Comparison of ENCODE assay signal across 10 cellular contexts in the genomic region with DNA sequence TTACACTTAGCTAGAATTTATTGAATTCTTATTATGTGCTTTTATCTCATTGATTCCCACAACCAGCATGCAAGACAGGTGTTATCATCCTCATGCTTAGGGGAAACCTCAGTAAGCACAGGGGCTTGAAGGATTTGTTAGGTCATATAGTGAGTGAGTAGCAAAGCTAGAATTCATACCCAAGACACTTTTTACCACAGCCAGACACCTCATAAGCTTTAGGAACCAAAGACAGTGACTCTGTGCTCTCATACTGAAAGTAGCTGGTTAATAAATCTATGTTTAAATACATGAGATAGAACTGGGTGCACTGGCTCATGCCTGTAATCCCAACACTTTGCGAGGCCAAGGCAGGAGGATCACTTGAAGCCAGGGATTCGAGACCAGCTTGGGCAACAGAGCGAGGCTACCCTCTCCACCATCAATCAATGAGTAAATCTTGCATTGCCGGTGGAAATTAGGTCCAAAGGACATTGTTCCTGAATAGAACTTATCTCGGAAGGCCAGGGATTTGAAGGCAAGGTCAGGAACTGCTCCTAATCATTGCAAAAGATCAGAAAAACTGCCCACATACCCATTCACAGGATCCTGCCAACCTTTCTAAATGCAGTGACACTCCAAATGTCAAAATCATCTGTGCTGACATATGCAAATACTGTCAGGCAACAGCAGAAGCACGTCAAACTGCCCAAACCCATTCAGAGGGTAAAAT.
DNase-seq lines count a peak whose midpoint lies in the region; ATAC-seq, FAIRE-seq and TF ChIP-seq lines count a peak whose summit lies in the region.
"Had no signal": no experiment of that assay in that cellular context is flagged by ENCODE, and none has a peak within 500 bp of the region (broad histone marks: within the 10 kb centered on the region; RNA-seq: fewer than 3 reads in every experiment).

No MANE protein-coding gene starts in this region.

- H3K4me1 Mint-ChIP-seq in osteocyte (ENCODE audit: unreplicated experiment), result peaks cover 52% of the 10 kb centered on the region
- H3K4me1 Mint-ChIP-seq: CD8-positive, alpha-beta memory T cell had no signal

- peaks cover 0 to 13% (median 0%) of the 10 kb centered on the region in 9 donors for H3K4me1 ChIP-seq in heart right ventricle

- ATAC-seq in HG02610 (IDR thresholded peaks at IDR 0.05; ENCODE audit: unreplicated experiment) (peak; percentile 70), HG03469 (IDR thresholded peaks at IDR 0.05; ENCODE audit: unreplicated experiment) (peak; percentile 69), heart right ventricle (no peak)

- no peaks in the 10 kb centered on the region for H3K27me3 ChIP-seq in heart right ventricle

- DNase-seq in GM19239 (ENCODE audit: insufficient read length, low spot score) (no peak), osteocyte (ENCODE audit: extremely low spot score, unreplicated experiment) (no peak), DMS153 treated with DMSO at 0.1 percent for 48 hours (lab: John Stamatoyannopoulos, UW; ENCODE audit: unreplicated experiment) (no peak), glomerular visceral epithelial cell (ENCODE audit: extremely low spot score) (no peak), heart right ventricle (no peak)
- DNase-seq: CD8-positive, alpha-beta memory T cell; hippocampal formation; NCI-H2081 had no signal

- WGBS in heart right ventricle, 2 donors, result 71 to 88% methylated on average over 6 of the region's 6 CpGs

- H3K9me3 Mint-ChIP-seq in osteocyte (ENCODE audit: unreplicated experiment), result no peaks in the 10 kb centered on the region

- H3K27ac ChIP-seq in heart right ventricle, result no peak overlapping the region

- no peak overlapping the region for H3K4me3 Mint-ChIP-seq in osteocyte (ENCODE audit: unreplicated experiment)
- H3K4me3 Mint-ChIP-seq: CD8-positive, alpha-beta memory T cell had no signal

- H3K27me3 Mint-ChIP-seq in osteocyte (ENCODE audit: unreplicated experiment), result no peaks in the 10 kb centered on the region
- H3K27me3 Mint-ChIP-seq: CD8-positive, alpha-beta memory T cell had no signal

- peaks cover 2% of the 10 kb centered on the region for H3K36me3 Mint-ChIP-seq in osteocyte (ENCODE audit: unreplicated experiment)
- H3K36me3 Mint-ChIP-seq: CD8-positive, alpha-beta memory T cell had no signal

- H3K9me3 ChIP-seq in heart right ventricle, result no peaks in the 10 kb centered on the region

- TF ChIP-seq CTCF in osteocyte (IDR thresholded peaks at IDR 0.05), result no peak
- no peak for TF ChIP-seq CTCF in heart right ventricle (IDR thresholded peaks at IDR 0.05)

- peak; percentile 21 for FAIRE-seq in GM19239 (lab: Jason Lieb, UNC)

- intact Hi-C loops in heart right ventricle (cut with DNase I), result no loop called here

- peak overlapping the region; percentile 65 for H3K27ac Mint-ChIP-seq in osteocyte (ENCODE audit: unreplicated experiment)
- H3K27ac Mint-ChIP-seq: CD8-positive, alpha-beta memory T cell had no signal

- H3K36me3 ChIP-seq in heart right ventricle, result no peaks in the 10 kb centered on the region

- H3K4me3 ChIP-seq in heart right ventricle, result no peak overlapping the region

Comparison
In these comparisons a context has a peak if more than half of its experiments do, and no peak if none do; other contexts are left out.
1. ATAC-seq: peak in HG02610 (single experiment) and HG03469 (single experiment); none in heart right ventricle (0 of 8).